Comparison of ENCODE assay signal across 8 cellular contexts in genomic region chr11:128859563-128860441, GRCh38. TPM values are rescaled to one million over a fixed set of nuclear protein-coding genes. Genes with fewer than 3 reads are reported as not detected.
DNase-seq lines count a peak whose midpoint lies in the region; ATAC-seq and TF ChIP-seq lines count a peak whose summit lies in the region.

No MANE protein-coding gene starts in this region.

- H3K27ac ChIP-seq in Panc1 (ENCODE audit: low read length) = no peak overlapping the region

- peak; percentile 58 for DNase-seq in SHP77 (lab: John Stamatoyannopoulos, UW)
- no peak for DNase-seq in SHP77 treated with DMSO at 0.1 percent for 48 hours (lab: John Stamatoyannopoulos, UW)
- peak; percentile 45 for DNase-seq in Panc1 (ENCODE audit: low read depth, low spot score)
- DNase-seq in activated T-helper 1 cell treated with anti-CD3 and anti-CD28 coated beads, Interleukin-2, amount 50 U/mL, for 16 hours (ENCODE audit: low read depth in 1 of 2, low spot score in 1 of 2) = peak; percentile 54 to 59
- peak; percentile 89 for DNase-seq in Right ventricle myocardium inferior (ENCODE audit: missing footprints)
- peak; percentile 84 for DNase-seq in retina
- DNase-seq in MG63 = no peak

- H3K4me3 ChIP-seq in Panc1 (ENCODE audit: low read depth in 2 of 2, low read length in 2 of 2) = no peak overlapping the region
- no peak overlapping the region for H3K4me3 ChIP-seq in MG63

- in situ Hi-C loops in Panc1 (cut with HindIII; ENCODE audit: low pct_unique_long_range_greater_than_20kb, low sequenced_read_pairs) = no loop called here

- no peaks in the 10 kb centered on the region for H3K4me1 ChIP-seq in Panc1 (ENCODE audit: control insufficient read depth, insufficient read depth, low read length)

- CTCF ChIA-PET in Panc1 (lab: Charles Lee) = interaction anchor here (0.7 kb wide), 1 partner anchor 695 kb away, joined by 3 read pairs; no protein-coding TSS in a partner anchor

- TF ChIP-seq CTCF in Panc1 (IDR thresholded peaks at IDR 0.05) = peak; percentile 100

- BruUV-seq in Panc1 (replicated peaks; lab: Mats Ljungman, UMichigan) = no TSS peak

- H3K9me3 ChIP-seq in Panc1 (ENCODE audit: control insufficient read depth, insufficient read depth, low read depth, low read length) (no peaks in the 10 kb centered on the region), MG63 (no peaks in the 10 kb centered on the region)

- ATAC-seq in HG03045 (IDR thresholded peaks at IDR 0.05; ENCODE audit: unreplicated experiment) (peak; percentile 84), Panc1 (peak; percentile 90), Right ventricle myocardium inferior (peak; percentile 81)

- H3K27me3 ChIP-seq in Panc1 (ENCODE audit: control insufficient read depth, insufficient read depth, low read length) (peaks cover 14% of the 10 kb centered on the region), MG63 (no peaks in the 10 kb centered on the region)

- H3K36me3 ChIP-seq in Panc1 (ENCODE audit: control insufficient read depth, insufficient read depth, low read length) (no peaks in the 10 kb centered on the region), MG63 (no peaks in the 10 kb centered on the region)

- intact Hi-C loops in Panc1 (cut with micrococcal nuclease; ENCODE audit: unreplicated experiment) (no loop called here), Right ventricle myocardium inferior (cut with DNase I) (loop anchor here (10.0 kb wide), 1 partner anchor 825 kb away; no protein-coding TSS in a partner anchor)

- POLR2A ChIA-PET in Panc1 (lab: Charles Lee) = no interaction called here

RNA-seq across cellular contexts. Expression of gene KCNJ1, which starts 7.3 kb away (rescaled TPM):
- total RNA-seq in Panc1 (2021; ENCODE audit: unreplicated experiment) = not detected
- not detected for polyA plus RNA-seq in Panc1 (2012; ENCODE audit: insufficient read length)
- total RNA-seq in Right ventricle myocardium inferior = not detected
- total RNA-seq in MG63 (2014; rRNA removed; shearing (Covaris generic); ENCODE audit: low replicate concordance) = not detected in 2 replicates

RNA-seq across cellular contexts. Expression of gene KCNJ5, which starts 31.4 kb away (rescaled TPM):
- total RNA-seq in Panc1 (2021; ENCODE audit: unreplicated experiment) = 0.28 TPM
- polyA plus RNA-seq in Panc1 (2012; ENCODE audit: insufficient read length) = 0.59 TPM
- total RNA-seq in Right ventricle myocardium inferior = 7.5 TPM
- not detected in 2 replicates for total RNA-seq in MG63 (2014; rRNA removed; shearing (Covaris generic); ENCODE audit: low replicate concordance)

Comparison
In these comparisons a context has a peak if more than half of its experiments do, and no peak if none do; other contexts are left out.
1. DNase-seq: peak in SHP77 (2 of 2), Panc1 (single experiment), activated T-helper 1 cell treated with anti-CD3 and anti-CD28 coated beads, Interleukin-2, amount 50 U/mL, for 16 hours (2 of 2), Right ventricle myocardium inferior (single experiment) and retina (single experiment); none in SHP77 treated with DMSO at 0.1 percent for 48 hours (single experiment) and MG63 (single experiment).
2. Peak in every context shown above with its lines, with median percentiles within 50 percentile points of each other: ATAC-seq.